22 cellular contexts compared by ENCODE assay signal in the genomic region with DNA sequence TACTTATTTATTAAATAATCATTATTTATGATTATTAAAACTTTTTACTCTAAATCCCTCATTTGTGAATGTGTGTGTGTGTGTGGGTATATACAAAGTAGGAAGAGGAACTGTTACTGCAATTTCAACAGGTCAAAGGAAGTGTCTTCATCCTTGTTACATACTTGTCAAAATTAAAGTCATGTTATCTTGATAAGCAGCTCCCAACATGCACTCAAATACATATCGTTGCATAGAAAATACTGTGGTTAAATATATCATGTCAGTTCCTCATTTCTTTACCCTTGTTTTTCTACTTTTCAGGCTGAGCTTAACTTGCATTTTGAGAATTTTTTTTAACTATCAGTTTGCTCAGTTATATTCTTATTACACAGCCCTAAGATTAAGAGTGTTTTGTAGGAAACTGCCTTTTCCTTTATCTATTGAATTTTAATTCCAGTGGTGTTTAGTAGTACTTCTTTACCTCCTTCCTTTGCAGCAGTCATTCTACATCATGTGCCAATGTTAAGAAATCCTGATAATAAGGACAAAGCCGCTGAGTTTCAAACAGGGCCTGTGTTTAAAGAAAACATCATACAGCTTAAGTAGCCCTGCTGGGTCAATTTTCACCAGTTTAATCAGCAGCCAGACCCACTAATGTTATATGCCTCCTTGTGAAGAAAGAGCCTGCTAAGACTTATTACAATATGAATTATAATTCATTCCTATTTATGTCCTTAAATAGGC. TPM values are rescaled to one million over a fixed set of nuclear protein-coding genes. Genes with fewer than 3 reads are reported as not detected.
DNase-seq lines count a peak whose midpoint lies in the region; ATAC-seq, FAIRE-seq and TF ChIP-seq lines count a peak whose summit lies in the region.
"Had no signal": no experiment of that assay in that cellular context is flagged by ENCODE, and none has a peak within 500 bp of the region (broad histone marks: within the 10 kb centered on the region; RNA-seq: fewer than 3 reads in every experiment).

No MANE protein-coding gene starts in this region.

- TF ChIP-seq RAD21 in A549 (conservative IDR thresholded peaks at IDR 0.05 in 1 of 2, IDR thresholded peaks at IDR 0.05 in 1 of 2) = no peak

- H3K27ac ChIP-seq in A549 (no peak overlapping the region), HL-60 (replicated peaks) (peak overlapping the region; percentile 88), OCI-LY1 (ENCODE audit: low read depth, low read length, poor library complexity, severe bottlenecking) (peak overlapping the region; percentile 80), right lobe of liver (no peak overlapping the region)
- H3K27ac ChIP-seq: hepatocyte, right atrium auricular region, stomach, upper lobe of left lung had no signal

- no peak for TF ChIP-seq EP300 in A549 (IDR thresholded peaks at IDR 0.05)

- no peak overlapping the region for H3K4me2 ChIP-seq in A549
- H3K4me2 ChIP-seq in OCI-LY1 (ENCODE audit: low read length) = peak overlapping the region; percentile 15; the same call in 1 of the 2 replicates
- H3K4me2 ChIP-seq: hepatocyte had no signal

- H3K4me1 ChIP-seq in A549 (no peaks in the 10 kb centered on the region), OCI-LY1 (ENCODE audit: insufficient read depth, low read length, severe bottlenecking) (peaks cover 23% of the 10 kb centered on the region), right lobe of liver (no peaks in the 10 kb centered on the region)
- H3K4me1 ChIP-seq: right atrium auricular region, stomach, upper lobe of left lung had no signal

- H3K27ac Mint-ChIP-seq in activated naive CD8-positive, alpha-beta T cell treated with anti-CD3 and anti-CD28 coated beads, Interleukin-2, amount 50 U/mL, for 24 hours = no peak overlapping the region
- H3K27ac Mint-ChIP-seq: activated CD4-positive, alpha-beta T cell treated with anti-CD3 and anti-CD28 coated beads, Interleukin-2, amount 10 ng/mL, durations not matched to agents 24 days and 14 days had no signal

- WGBS in A549 (ENCODE audit: missing lambda C conversion rate) = 60% methylated on average over 2 of the region's 2 CpGs
- WGBS in right lobe of liver (ENCODE audit: insufficient coverage, low coverage, low lambda C conversion rate, missing lambda C conversion rate) = 25% methylated on average over 2 of the region's 2 CpGs

- intact Hi-C loops in right lobe of liver (cut with DNase I) = no loop called here

- peaks cover 6% of the 10 kb centered on the region for H3K36me3 Mint-ChIP-seq in activated naive CD8-positive, alpha-beta T cell treated with anti-CD3 and anti-CD28 coated beads, Interleukin-2, amount 50 U/mL, for 24 hours (ENCODE audit: low read depth)
- H3K36me3 Mint-ChIP-seq: IgD-negative memory B cell had no signal

- H3K36me3 ChIP-seq in OCI-LY1 (ENCODE audit: insufficient read depth, low read length) (no peaks in the 10 kb centered on the region; the same call in 1 of the 2 replicates), right lobe of liver (no peaks in the 10 kb centered on the region)
- H3K36me3 ChIP-seq: right atrium auricular region, stomach, upper lobe of left lung had no signal

- no peaks in the 10 kb centered on the region for H3F3A ChIP-seq in OCI-LY1 (ENCODE audit: insufficient read depth, low read length)

- DNase-seq in A549 (ENCODE audit: low read depth in 1 of 2, low spot score in 1 of 2) (no peak), HL-60 (ENCODE audit: low read depth in 1 of 2, low spot score in 1 of 2) (peak; percentile 70), germinal center (ENCODE audit: low spot score) (peak; percentile 53), right lobe of liver (no peak), hypothalamus (lab: John Stamatoyannopoulos, UW) (no peak), mesenteric fat pad (ENCODE audit: low spot score) (no peak)
- no peak for DNase-seq in activated naive CD8-positive, alpha-beta T cell treated with anti-CD3 and anti-CD28 coated beads, Interleukin-2, amount 50 U/mL, for 24 hours
- DNase-seq: activated CD4-positive, alpha-beta T cell treated with anti-CD3 and anti-CD28 coated beads, Interleukin-2, amount 10 ng/mL, durations not matched to agents 24 days and 14 days; activated naive CD4-positive, alpha-beta T cell treated with Interleukin-2 at 50 U/mL for 16 hours; aorta; kidney; mesendoderm; NCI-H1436 treated with DMSO at 0.1 percent for 48 hours; NCI-H345; SHP77 treated with DMSO at 0.1 percent for 48 hours; stomach; upper lobe of left lung had no signal

- POLR2A ChIA-PET in A549 (lab: Yijun Ruan, JAX) = no interaction called here

- H3K4me3 ChIP-seq in A549 (no peak overlapping the region), HL-60 (replicated peaks; ENCODE audit: insufficient read depth, low read length) (no peak overlapping the region), OCI-LY1 (ENCODE audit: low read depth, low read length, poor library complexity, severe bottlenecking) (no peak overlapping the region), right lobe of liver (no peak overlapping the region)
- H3K4me3 ChIP-seq: hepatocyte, right atrium auricular region, stomach, upper lobe of left lung had no signal

- peaks cover 7% of the 10 kb centered on the region; the same call in 2 of the 3 replicates for H3K9me3 ChIP-seq in A549
- H3K9me3 ChIP-seq in OCI-LY1 (ENCODE audit: low read length) = 0 out of 2 replicates have a peak, but pooled peaks cover 3% of the 10 kb centered on the region
- H3K9me3 ChIP-seq in right lobe of liver = no peaks in the 10 kb centered on the region
- H3K9me3 ChIP-seq: right atrium auricular region, stomach, upper lobe of left lung had no signal

- H3K79me2 ChIP-seq in OCI-LY1 (ENCODE audit: insufficient read depth, low read length) = no peaks in the 10 kb centered on the region
- H3K79me2 ChIP-seq: hepatocyte had no signal

- TF ChIP-seq POLR2A in A549 (IDR thresholded peaks at IDR 0.05; ENCODE audit: low read length) (no peak), right lobe of liver (IDR thresholded peaks at IDR 0.05) (no peak)

- no peak for ATAC-seq in A549
- no peak for ATAC-seq in right lobe of liver
- ATAC-seq in activated naive CD8-positive, alpha-beta T cell treated with anti-CD3 and anti-CD28 coated beads, Interleukin-2, amount 50 U/mL, for 24 hours = no peak

- H2AFZ ChIP-seq in OCI-LY1 (ENCODE audit: low read length) = peak overlapping the region; percentile 51
- H2AFZ ChIP-seq: hepatocyte had no signal

- peak overlapping the region; percentile 30 for H3K9ac ChIP-seq in OCI-LY1 (ENCODE audit: low read length)

- peaks cover 5% of the 10 kb centered on the region for H3K4me1 Mint-ChIP-seq in activated naive CD8-positive, alpha-beta T cell treated with anti-CD3 and anti-CD28 coated beads, Interleukin-2, amount 50 U/mL, for 24 hours

- peaks cover 7% of the 10 kb centered on the region for H3K9me3 Mint-ChIP-seq in activated naive CD8-positive, alpha-beta T cell treated with anti-CD3 and anti-CD28 coated beads, Interleukin-2, amount 50 U/mL, for 24 hours

- TF ChIP-seq CTCF in A549 (IDR thresholded peaks at IDR 0.05) = no peak
- TF ChIP-seq CTCF in HL-60 (IDR thresholded peaks at IDR 0.05; ENCODE audit: insufficient read depth, low read length) = no peak
- no peak for TF ChIP-seq CTCF in OCI-LY1 (IDR thresholded peaks at IDR 0.05; ENCODE audit: low read length)
- no peak for TF ChIP-seq CTCF in right lobe of liver (IDR thresholded peaks at IDR 0.05)

- no peaks in the 10 kb centered on the region for H3K9me2 ChIP-seq in OCI-LY1 (ENCODE audit: low read depth, low read length)

- no peaks in the 10 kb centered on the region for H4K20me1 ChIP-seq in OCI-LY1 (ENCODE audit: insufficient read depth, low read length)

- FAIRE-seq in A549 (lab: Jason Lieb, UNC) = peak; percentile 81
- FAIRE-seq: A204.1, kidney had no signal

- CTCF ChIA-PET in A549 (lab: Yijun Ruan, JAX) = interaction anchor here (1.4 to 8.9 kb wide), 3 partner anchors 10 to 145 kb away, joined by 3 to 77 read pairs (median 6); partner anchors contain the start of gene SSH2

- no peaks in the 10 kb centered on the region for H3K27me3 Mint-ChIP-seq in activated naive CD8-positive, alpha-beta T cell treated with anti-CD3 and anti-CD28 coated beads, Interleukin-2, amount 50 U/mL, for 24 hours
- H3K27me3 Mint-ChIP-seq: activated CD4-positive, alpha-beta T cell treated with anti-CD3 and anti-CD28 coated beads, Interleukin-2, amount 10 ng/mL, durations not matched to agents 24 days and 14 days; IgD-negative memory B cell had no signal

- no peak overlapping the region for H3K4me3 Mint-ChIP-seq in activated naive CD8-positive, alpha-beta T cell treated with anti-CD3 and anti-CD28 coated beads, Interleukin-2, amount 50 U/mL, for 24 hours
- H3K4me3 Mint-ChIP-seq: activated CD4-positive, alpha-beta T cell treated with anti-CD3 and anti-CD28 coated beads, Interleukin-2, amount 10 ng/mL, durations not matched to agents 24 days and 14 days had no signal

- H3K27me3 ChIP-seq in HL-60 (ENCODE audit: insufficient read depth, poor library complexity, severe bottlenecking) (no peaks in the 10 kb centered on the region), OCI-LY1 (ENCODE audit: insufficient read depth, low read length) (no peaks in the 10 kb centered on the region), right lobe of liver (no peaks in the 10 kb centered on the region)
- H3K27me3 ChIP-seq: hepatocyte, right atrium auricular region, stomach, upper lobe of left lung had no signal

TF ChIP-seq in A549, 52 proteins besides CTCF, POLR2A, EP300 and RAD21 (continues in another document):
- no peak for TF ChIP-seq POLR2AphosphoS2 (conservative IDR thresholded peaks at IDR 0.05; ENCODE audit: low read length)

RNA-seq across cellular contexts. Expression of gene EFCAB5, which starts 7.2 kb away (rescaled TPM):
- polyA plus RNA-seq in A549 (2011; rRNA removed) (0.36 and 0.65 TPM in 2 replicates), A549 (2017; fragmentation: RNase III; extraction: RNeasy Plus Mini Kit Qiagen cat#74134 plus additional on column Dnase treatment) (1.6 to 2.6 TPM (median 1.8 TPM) in 3 replicates)
- polyA plus RNA-seq in A549 (2012; cell fraction: cytosol; rRNA removed) = 0.13 and 0.20 TPM in 2 replicates
- polyA plus RNA-seq in A549 (2012; cell fraction: nucleus; rRNA removed) = 0.02 and 0.04 TPM in 2 replicates
- 0.17 and 0.97 TPM in 2 replicates for polyA minus RNA-seq in A549 (2011; rRNA and poly(A)+ RNA removed)
- total RNA-seq in right lobe of liver (under 1 TPM in 1 of 6 experiments, not detected in 5; 0.32 TPM), mesenteric fat pad (not detected)
- total RNA-seq: right atrium auricular region had no signal
- polyA plus RNA-seq: aorta, IgD-negative memory B cell had no signal

RNA-seq across cellular contexts. Expression of gene SSH2, which starts 18.6 kb away (rescaled TPM):
- polyA plus RNA-seq in A549 (2011; rRNA removed) (24.5 and 24.8 TPM in 2 replicates), A549 (2017; fragmentation: RNase III; extraction: RNeasy Plus Mini Kit Qiagen cat#74134 plus additional on column Dnase treatment) (20.1 to 23.1 TPM (median 20.7 TPM) in 3 replicates)
- polyA plus RNA-seq in A549 (2012; cell fraction: cytosol; rRNA removed) = 18.0 and 21.0 TPM in 2 replicates
- polyA plus RNA-seq in A549 (2012; cell fraction: nucleus; rRNA removed) = 9.9 and 13.7 TPM in 2 replicates
- polyA minus RNA-seq in A549 (2011; rRNA and poly(A)+ RNA removed) = 35.6 and 37.2 TPM in 2 replicates
- total RNA-seq in right lobe of liver (10 to 100 TPM in 4 of 6 experiments, 1 to 10 TPM in 2; 8.0 to 12.7 (median 10.5) TPM), mesenteric fat pad (39.1 TPM)

Comparison
In these comparisons a context has a peak if more than half of its experiments do, and no peak if none do; other contexts are left out.
1. DNase-seq: peak in HL-60 (2 of 2) and germinal center (single experiment); none in A549 (0 of 2), right lobe of liver (0 of 3), activated naive CD8-positive, alpha-beta T cell treated with anti-CD3 and anti-CD28 coated beads, Interleukin-2, amount 50 U/mL, for 24 hours (single experiment), hypothalamus (0 of 51) and mesenteric fat pad (single experiment).
2. H3K27ac ChIP-seq: peak in HL-60 (single experiment) and OCI-LY1 (single experiment); none in A549 (0 of 2) and right lobe of liver (0 of 3).